ENCODE assay signal across 9 cellular contexts in genomic region chr6:28863607-28864320, GRCh38.
A peak's percentile ranks its signal among the peaks of the same experiment; 100 is the strongest.
DNase-seq lines count a peak whose midpoint lies in the region; ATAC-seq and TF ChIP-seq lines count a peak whose summit lies in the region.
"Had no signal": no experiment of that assay in that cellular context is flagged by ENCODE, and none has a peak within 500 bp of the region (broad histone marks: within the 10 kb centered on the region; RNA-seq: fewer than 3 reads in every experiment).

No MANE protein-coding gene starts in this region.

- no peak for TF ChIP-seq POLR2A in lower leg skin (IDR thresholded peaks at IDR 0.05)

- H3K27me3 ChIP-seq in dorsolateral prefrontal cortex, result no peaks in the 10 kb centered on the region

- 1 to 2% methylated on average over 40 to 47 of the region's 47 CpGs for WGBS in lower leg skin, 2 donors

- intact Hi-C loops in dorsolateral prefrontal cortex (cut with DNase I) (loop anchor here (1.0 to 10.0 kb wide), 5 partner anchors 17 to 121 kb away; no protein-coding TSS in a partner anchor), lower leg skin (cut with DNase I; ENCODE audit: low total_unique reads) (no loop called here)

- TF ChIP-seq CTCF in dorsolateral prefrontal cortex (IDR thresholded peaks at IDR 0.05 in 54 of 56, conservative IDR thresholded peaks at IDR 0.05 in 2 of 56; ENCODE audit: low read depth in 1 of 56, partially characterized antibody in 56 of 56) (peak in 17 of 56 donors; percentile 2 to 40 (median 16)), lower leg skin (IDR thresholded peaks at IDR 0.05) (no peak)

- H3K4me3 ChIP-seq in dorsolateral prefrontal cortex, result peak overlapping the region; percentile 52 to 97 (median 82)
- peak overlapping the region; percentile 73 for H3K4me3 ChIP-seq in lower leg skin (ENCODE audit: low read depth, poor library complexity, severe bottlenecking)

- H3K27ac ChIP-seq in dorsolateral prefrontal cortex, result peak overlapping the region in 56 of 59 donors; percentile 1 to 92 (median 74)
- H3K27ac ChIP-seq: epithelial cell of prostate had no signal

- DNase-seq in DMS153 (lab: John Stamatoyannopoulos, UW) (peak; percentile 82), NCI-H526 treated with DMSO at 0.1 percent for 48 hours (lab: John Stamatoyannopoulos, UW) (peak; percentile 65), dorsolateral prefrontal cortex (peak; percentile 67 to 87 (median 79)), lower leg skin (ENCODE audit: low spot score in 2 of 2) (peak; percentile 71 to 92)
- peak; percentile 83 to 86 for DNase-seq in activated CD4-positive, alpha-beta T cell treated with anti-CD3 and anti-CD28 coated beads, Interleukin-2, amount 50 U/mL, for 4 hours
- peak; percentile 74 for DNase-seq in stimulated activated CD4-positive, alpha-beta T cell treated with anti-CD3 and anti-CD28 coated beads, Interleukin-4, amount 100 ng/mL, for 1 hour

- ATAC-seq in HG03095 (IDR thresholded peaks at IDR 0.05; ENCODE audit: unreplicated experiment) (peak; percentile 37), GM18511 (IDR thresholded peaks at IDR 0.05; ENCODE audit: unreplicated experiment) (no peak)
